20 cellular contexts compared by ENCODE assay signal in the genomic region with DNA sequence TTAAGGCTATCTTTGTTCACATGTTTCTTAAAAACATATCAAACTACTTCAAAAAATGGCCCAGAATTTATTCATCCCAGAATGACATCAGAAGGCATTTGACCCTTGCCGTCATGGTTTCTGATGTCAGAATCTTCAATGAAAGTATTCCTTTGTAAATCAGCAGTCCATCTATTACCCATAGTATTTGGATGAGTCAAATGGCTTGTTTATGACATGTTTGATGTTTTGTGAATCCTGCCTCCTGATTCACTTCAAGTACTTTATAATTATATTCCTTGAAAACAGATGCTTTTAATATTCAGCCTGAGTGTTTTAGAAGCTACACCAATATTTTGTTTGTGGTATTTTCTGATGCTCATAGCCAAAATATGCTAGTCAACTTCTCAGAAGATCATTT.
A peak's percentile ranks its signal among the peaks of the same experiment; 100 is the strongest.
DNase-seq lines count a peak whose midpoint lies in the region; FAIRE-seq and TF ChIP-seq lines count a peak whose summit lies in the region.
"Had no signal": no experiment of that assay in that cellular context is flagged by ENCODE, and none has a peak within 500 bp of the region (broad histone marks: within the 10 kb centered on the region; RNA-seq: fewer than 3 reads in every experiment).

No MANE protein-coding gene starts in this region.

- DNase-seq in AG08395 (ENCODE audit: low spot score) (peak; percentile 81), GM04504 (ENCODE audit: low read depth) (peak; percentile 81), astrocyte (ENCODE audit: low read depth) (peak; percentile 47), fibroblast of the aortic adventitia (ENCODE audit: low read depth) (peak; percentile 13), NCI-H2081 treated with DMSO at 0.1 percent for 48 hours (lab: John Stamatoyannopoulos, UW) (no peak), NK-92 (lab: John Stamatoyannopoulos, UW; ENCODE audit: unreplicated experiment) (no peak), ureter (ENCODE audit: low spot score) (no peak)
- DNase-seq in activated effector memory CD4-positive, alpha-beta T cell treated with anti-CD3 and anti-CD28 coated beads, Interleukin-2, amount 50 U/mL, for 16 hours = no peak
- DNase-seq: activated CD4-positive, alpha-beta T cell treated with anti-CD3 and anti-CD28 coated beads for 4 hours; amygdala; Caco-2; left ventricle myocardium superior; NCI-H226; NK-92 treated with Interleukin-12 subunit alpha and Interleukin-12 subunit beta, amount 100 ng/mL, for 24 hours; stimulated activated naive CD4-positive, alpha-beta T cell treated with Interleukin-2 at 50 U/mL for 16 hours had no signal

- H3K36me3 ChIP-seq in astrocyte (ENCODE audit: insufficient read depth, low read length) = no peaks in the 10 kb centered on the region
- H3K36me3 ChIP-seq: right atrium auricular region, tibial nerve had no signal

- no peaks in the 10 kb centered on the region for H3K27me3 Mint-ChIP-seq in astrocyte (ENCODE audit: low read depth, unreplicated experiment)

- no peak overlapping the region for H2AFZ ChIP-seq in astrocyte (ENCODE audit: low read depth, low read length)

- no peaks in the 10 kb centered on the region for H3K9me3 Mint-ChIP-seq in astrocyte (ENCODE audit: unreplicated experiment)

- no peaks in the 10 kb centered on the region for H3K79me2 ChIP-seq in astrocyte (ENCODE audit: insufficient read depth, low read length)

- H3K36me3 Mint-ChIP-seq in astrocyte (ENCODE audit: low read depth, unreplicated experiment) = no peaks in the 10 kb centered on the region

- no peaks in the 10 kb centered on the region for H3K4me1 Mint-ChIP-seq in astrocyte (ENCODE audit: low read depth, unreplicated experiment)

- no peaks in the 10 kb centered on the region for H3K27me3 ChIP-seq in astrocyte (ENCODE audit: insufficient read depth, low read length)
- H3K27me3 ChIP-seq: right atrium auricular region, tibial nerve had no signal

- no peak overlapping the region for H3K4me3 Mint-ChIP-seq in astrocyte (ENCODE audit: unreplicated experiment)

- H3K9ac ChIP-seq in astrocyte (ENCODE audit: low read length) = no peak overlapping the region

- no peaks in the 10 kb centered on the region for H4K20me1 ChIP-seq in astrocyte (ENCODE audit: insufficient read depth, low read length)

- H3K27ac ChIP-seq in astrocyte (ENCODE audit: low read depth, low read length) = no peak overlapping the region
- H3K27ac ChIP-seq: right atrium auricular region, RWPE1, tibial nerve had no signal

- FAIRE-seq in astrocyte (lab: Jason Lieb, UNC) = no peak
- FAIRE-seq: GM12891, TTC549 had no signal

- no peaks in the 10 kb centered on the region for H3K9me3 ChIP-seq in astrocyte (ENCODE audit: insufficient read depth, low read depth, low read length)
- H3K9me3 ChIP-seq: Caco-2, right atrium auricular region, tibial nerve had no signal

- no peak overlapping the region for H3K4me2 ChIP-seq in astrocyte (ENCODE audit: low read length)

- H3K27ac Mint-ChIP-seq in astrocyte (ENCODE audit: unreplicated experiment) = peak overlapping the region; percentile 11

- H3K4me3 ChIP-seq in astrocyte (ENCODE audit: insufficient read depth, low read depth, low read length) (no peak overlapping the region), fibroblast of the aortic adventitia (ENCODE audit: low read depth, low read length) (no peak overlapping the region)
- H3K4me3 ChIP-seq: right atrium auricular region, tibial nerve had no signal

- no peaks in the 10 kb centered on the region for H3K4me1 ChIP-seq in astrocyte (ENCODE audit: insufficient read depth, low read length)
- H3K4me1 ChIP-seq: Caco-2 had no signal

- TF ChIP-seq CTCF in astrocyte (IDR thresholded peaks at IDR 0.05; ENCODE audit: insufficient read depth, low read depth, low read length) = no peak
- TF ChIP-seq CTCF in fibroblast of the aortic adventitia (IDR thresholded peaks at IDR 0.05; ENCODE audit: insufficient read depth, low read length) = no peak

Comparison
In these comparisons a context has a peak if more than half of its experiments do, and no peak if none do; other contexts are left out.
1. DNase-seq: peak in AG08395 (single experiment), GM04504 (single experiment), astrocyte (single experiment) and fibroblast of the aortic adventitia (single experiment); none in NCI-H2081 treated with DMSO at 0.1 percent for 48 hours (single experiment), NK-92 (single experiment), ureter (single experiment) and activated effector memory CD4-positive, alpha-beta T cell treated with anti-CD3 and anti-CD28 coated beads, Interleukin-2, amount 50 U/mL, for 16 hours (single experiment).